ENCODE assay signal across 33 cellular contexts in genomic region chr6:128065072-128065471, GRCh38.
"Had no signal": no experiment of that assay in that cellular context is flagged by ENCODE, and none has a peak within 500 bp of the region (broad histone marks: within the 10 kb centered on the region; RNA-seq: fewer than 3 reads in every experiment).

No MANE protein-coding gene starts in this region.

- H3K36me3 ChIP-seq: adrenal gland, breast epithelium, colonic mucosa, WERI-Rb-1 had no signal

- H3K4me1 ChIP-seq: adrenal gland, ascending aorta, breast epithelium, colonic mucosa, esophagus squamous epithelium, gastroesophageal sphincter had no signal

- H3K27me3 Mint-ChIP-seq: activated B cell treated with CpG ODN at 0.5 μM for 24 hours; activated CD4-positive, alpha-beta memory T cell treated with anti-CD3 and anti-CD28 coated beads, Interleukin-2, amount 10 ng/mL, durations not matched to agents 7 days and 5 days; activated CD4-positive, alpha-beta T cell treated with anti-CD3 and anti-CD28 coated beads, Interleukin-2, amount 10 ng/mL, durations not matched to agents 7 days and 5 days; activated naive CD4-positive, alpha-beta T cell treated with anti-CD3 and anti-CD28 coated beads, Interleukin-2, amount 10 ng/mL, durations not matched to agents 7 days and 5 days; activated T-cell treated with anti-CD3 and anti-CD28 coated beads, Interleukin-2, amount 50 U/mL, for 24 hours; brain had no signal

- H3K4me1 Mint-ChIP-seq: activated B cell treated with CpG ODN at 0.5 μM for 24 hours; activated CD4-positive, alpha-beta memory T cell treated with anti-CD3 and anti-CD28 coated beads, Interleukin-2, amount 10 ng/mL, durations not matched to agents 7 days and 5 days; activated CD4-positive, alpha-beta T cell treated with anti-CD3 and anti-CD28 coated beads, Interleukin-2, amount 10 ng/mL, durations not matched to agents 7 days and 5 days; activated naive CD4-positive, alpha-beta T cell treated with anti-CD3 and anti-CD28 coated beads, Interleukin-2, amount 10 ng/mL, durations not matched to agents 7 days and 5 days; T-helper 17 cell had no signal

- DNase-seq: activated B cell treated with CpG ODN at 0.5 μM for 24 hours; activated CD4-positive, alpha-beta memory T cell treated with anti-CD3 and anti-CD28 coated beads, Interleukin-2, amount 10 ng/mL, durations not matched to agents 7 days and 5 days; activated CD4-positive, alpha-beta T cell treated with anti-CD3 and anti-CD28 coated beads for 4 hours; activated CD4-positive, alpha-beta T cell treated with anti-CD3 and anti-CD28 coated beads, Interleukin-2, amount 10 ng/mL, durations not matched to agents 7 days and 5 days; activated CD4-positive, alpha-beta T cell treated with anti-CD3 and anti-CD28 coated beads, Interleukin-2, amount 50 U/mL, for 4 hours; activated CD4-positive, CD25-positive, alpha-beta regulatory T cell treated with anti-CD3 and anti-CD28 coated beads, Interleukin-2, amount 50 U/mL, for 72 hours; activated CD8-positive, alpha-beta memory T cell treated with anti-CD3 and anti-CD28 coated beads, Interleukin-2, amount 50 U/mL, for 48 hours; activated gamma-delta T cell; activated naive CD4-positive, alpha-beta T cell; activated naive CD4-positive, alpha-beta T cell treated with anti-CD3 and anti-CD28 coated beads, Interleukin-2, amount 10 ng/mL, durations not matched to agents 7 days and 5 days; activated T-cell treated with anti-CD3 and anti-CD28 coated beads for 4 hours; activated T-cell treated with anti-CD3 and anti-CD28 coated beads, Interleukin-2, amount 50 U/mL, for 24 hours; activated T-cell treated with anti-CD3 and anti-CD28 coated beads, Interleukin-2, amount 50 U/mL, for 72 hours; adrenal gland; central memory CD4-positive, alpha-beta T cell; cerebellar nuclear complex; colonic mucosa; effector CD8-positive, alpha-beta T cell; esophagus squamous epithelium; foreskin melanocyte; heart right ventricle; hippocampal formation; T-helper 17 cell; T1000; WERI-Rb-1 had no signal

- H3K9me3 ChIP-seq: adrenal gland, ascending aorta, breast epithelium, colonic mucosa, esophagus squamous epithelium, gastroesophageal sphincter, heart right ventricle had no signal

- H3K27me3 ChIP-seq: adrenal gland, ascending aorta, breast epithelium, cardiac muscle cell, colonic mucosa, esophagus squamous epithelium, gastroesophageal sphincter, heart right ventricle had no signal

- ATAC-seq: activated naive CD4-positive, alpha-beta T cell treated with anti-CD3 and anti-CD28 coated beads, Interleukin-2, amount 50 U/mL, for 72 hours; activated T-cell treated with anti-CD3 and anti-CD28 coated beads, Interleukin-2, amount 50 U/mL, for 72 hours; gastroesophageal sphincter; heart right ventricle; T-helper 17 cell had no signal

- H3K4me3 ChIP-seq: adrenal gland, ascending aorta, breast epithelium, cardiac muscle cell, colonic mucosa, esophagus squamous epithelium, gastroesophageal sphincter, heart right ventricle had no signal

- H3K27ac Mint-ChIP-seq: activated B cell treated with CpG ODN at 0.5 μM for 24 hours; activated CD4-positive, alpha-beta memory T cell treated with anti-CD3 and anti-CD28 coated beads, Interleukin-2, amount 10 ng/mL, durations not matched to agents 7 days and 5 days; activated CD4-positive, alpha-beta T cell treated with anti-CD3 and anti-CD28 coated beads, Interleukin-2, amount 10 ng/mL, durations not matched to agents 7 days and 5 days; activated naive CD4-positive, alpha-beta T cell treated with anti-CD3 and anti-CD28 coated beads, Interleukin-2, amount 10 ng/mL, durations not matched to agents 7 days and 5 days; activated naive CD4-positive, alpha-beta T cell treated with anti-CD3 and anti-CD28 coated beads, Interleukin-2, amount 50 U/mL, for 72 hours; activated T-cell treated with anti-CD3 and anti-CD28 coated beads, Interleukin-2, amount 50 U/mL, for 24 hours; activated T-cell treated with anti-CD3 and anti-CD28 coated beads, Interleukin-2, amount 50 U/mL, for 72 hours; T-helper 17 cell; T-helper 2 cell treated with Interferon-gamma antibody and Interleukin-4, amounts not matched to agents 5 μg/mL and 100 μg/mL, for 36 hours had no signal

- H3K36me3 Mint-ChIP-seq: activated naive CD4-positive, alpha-beta T cell treated with anti-CD3 and anti-CD28 coated beads, Interleukin-2, amount 10 ng/mL, durations not matched to agents 7 days and 5 days; activated naive CD4-positive, alpha-beta T cell treated with anti-CD3 and anti-CD28 coated beads, Interleukin-2, amount 50 U/mL, for 72 hours; brain had no signal

- H3K9me3 Mint-ChIP-seq: activated B cell treated with CpG ODN at 0.5 μM for 24 hours; activated CD4-positive, alpha-beta memory T cell treated with anti-CD3 and anti-CD28 coated beads, Interleukin-2, amount 10 ng/mL, durations not matched to agents 7 days and 5 days; activated CD4-positive, alpha-beta T cell treated with anti-CD3 and anti-CD28 coated beads, Interleukin-2, amount 10 ng/mL, durations not matched to agents 7 days and 5 days; activated naive CD4-positive, alpha-beta T cell treated with anti-CD3 and anti-CD28 coated beads, Interleukin-2, amount 10 ng/mL, durations not matched to agents 7 days and 5 days; activated naive CD4-positive, alpha-beta T cell treated with anti-CD3 and anti-CD28 coated beads, Interleukin-2, amount 50 U/mL, for 72 hours; activated T-cell treated with anti-CD3 and anti-CD28 coated beads, Interleukin-2, amount 50 U/mL, for 24 hours; activated T-cell treated with anti-CD3 and anti-CD28 coated beads, Interleukin-2, amount 50 U/mL, for 72 hours; brain; T-helper 2 cell treated with Interferon-gamma antibody and Interleukin-4, amounts not matched to agents 5 μg/mL and 100 μg/mL, for 36 hours had no signal

- H3K4me3 Mint-ChIP-seq: activated B cell treated with CpG ODN at 0.5 μM for 24 hours; activated CD4-positive, alpha-beta memory T cell treated with anti-CD3 and anti-CD28 coated beads, Interleukin-2, amount 10 ng/mL, durations not matched to agents 7 days and 5 days; activated CD4-positive, alpha-beta T cell treated with anti-CD3 and anti-CD28 coated beads, Interleukin-2, amount 10 ng/mL, durations not matched to agents 7 days and 5 days; activated naive CD4-positive, alpha-beta T cell treated with anti-CD3 and anti-CD28 coated beads, Interleukin-2, amount 10 ng/mL, durations not matched to agents 7 days and 5 days; activated T-cell treated with anti-CD3 and anti-CD28 coated beads, Interleukin-2, amount 50 U/mL, for 24 hours; activated T-cell treated with anti-CD3 and anti-CD28 coated beads, Interleukin-2, amount 50 U/mL, for 72 hours; brain; T-helper 17 cell; T-helper 2 cell treated with Interferon-gamma antibody and Interleukin-4, amounts not matched to agents 5 μg/mL and 100 μg/mL, for 36 hours had no signal

- H3K27ac ChIP-seq: adrenal gland, ascending aorta, breast epithelium, cardiac muscle cell, colonic mucosa, epithelial cell of prostate, esophagus squamous epithelium, gastroesophageal sphincter, heart right ventricle, WERI-Rb-1 had no signal
